In genomic region chr2:156399950-156400703, GRCh38 we compare ENCODE assay signal across 1 cellular context.
TF ChIP-seq lines count a peak whose summit lies in the region.

No MANE protein-coding gene starts in this region.

TF ChIP-seq in HepG2, 621 proteins besides CTCF, POLR2A, EP300 and RAD21 (continued from another document and continues in another):
- TF ChIP-seq PRDM15 (CRISPR knock-in tag; IDR thresholded peaks at IDR 0.05) = peak; percentile 75
- no peak for TF ChIP-seq NCOR1 (IDR thresholded peaks at IDR 0.05; ENCODE audit: borderline replicate concordance, low read length)
- no peak for TF ChIP-seq ZNF672 (CRISPR knock-in tag; IDR thresholded peaks at IDR 0.05)
- TF ChIP-seq ZNF430 (CRISPR knock-in tag; IDR thresholded peaks at IDR 0.05) = no peak
- no peak for TF ChIP-seq ZNF326 (CRISPR knock-in tag; IDR thresholded peaks at IDR 0.05; ENCODE audit: borderline replicate concordance)
- TF ChIP-seq MXI1 (IDR thresholded peaks at IDR 0.05; ENCODE audit: borderline replicate concordance, low read depth, low read length) = no peak
- TF ChIP-seq REXO4 (CRISPR knock-in tag; IDR thresholded peaks at IDR 0.05; ENCODE audit: borderline replicate concordance) = no peak
- no peak for TF ChIP-seq SUZ12 (IDR thresholded peaks at IDR 0.05; ENCODE audit: low read depth, low read length)
- TF ChIP-seq MIXL1 (CRISPR knock-in tag; IDR thresholded peaks at IDR 0.05) = no peak
- TF ChIP-seq ZNF232 (CRISPR knock-in tag; IDR thresholded peaks at IDR 0.05; ENCODE audit: borderline replicate concordance) = 0 out of 2 replicates have a peak, but pooled peaks have one; percentile 16
- TF ChIP-seq ZC3H4 (CRISPR knock-in tag; IDR thresholded peaks at IDR 0.05; ENCODE audit: borderline replicate concordance) = no peak
- TF ChIP-seq ZNF142 (CRISPR knock-in tag; IDR thresholded peaks at IDR 0.05) = peak; percentile 54; the same call in 1 of the 2 replicates
- TF ChIP-seq ZBTB49 (CRISPR knock-in tag; IDR thresholded peaks at IDR 0.05; ENCODE audit: borderline replicate concordance) = no peak
- TF ChIP-seq ARID4A (CRISPR knock-in tag; IDR thresholded peaks at IDR 0.05; ENCODE audit: borderline replicate concordance) = no peak
- no peak for TF ChIP-seq ZNF597 (CRISPR knock-in tag; IDR thresholded peaks at IDR 0.05)
- TF ChIP-seq ARNT2 (CRISPR knock-in tag; IDR thresholded peaks at IDR 0.05; ENCODE audit: low read depth) = peak; percentile 75; the same call in 1 of the 2 replicates
- peak; percentile 44; the same call in 1 of the 2 replicates for TF ChIP-seq MYC (CRISPR knock-in tag; IDR thresholded peaks at IDR 0.05; ENCODE audit: borderline replicate concordance)
- no peak for TF ChIP-seq BCL6 (CRISPR knock-in tag; IDR thresholded peaks at IDR 0.05)
- no peak for TF ChIP-seq ZNF589 (CRISPR knock-in tag; conservative IDR thresholded peaks at IDR 0.05)
- TF ChIP-seq DMTF1 (CRISPR knock-in tag; IDR thresholded peaks at IDR 0.05) = no peak
- peak; percentile 61; the same call in 1 of the 2 replicates for TF ChIP-seq ZNF678 (CRISPR knock-in tag; IDR thresholded peaks at IDR 0.05)
- no peak for TF ChIP-seq ZNF784 (CRISPR knock-in tag; IDR thresholded peaks at IDR 0.05; ENCODE audit: borderline replicate concordance)
- no peak for TF ChIP-seq NFE2L2 (IDR thresholded peaks at IDR 0.05; ENCODE audit: low read length)
- no peak for TF ChIP-seq ZNF414 (CRISPR knock-in tag; IDR thresholded peaks at IDR 0.05)
- TF ChIP-seq TFDP2 (CRISPR knock-in tag; IDR thresholded peaks at IDR 0.05) = no peak; the same call in 1 of the 2 replicates
- 0 out of 2 replicates have a peak, but pooled peaks have one; percentile 31 for TF ChIP-seq ZNF644 (CRISPR knock-in tag; IDR thresholded peaks at IDR 0.05; ENCODE audit: low read depth)
- no peak for TF ChIP-seq IRF9 (CRISPR knock-in tag; IDR thresholded peaks at IDR 0.05; ENCODE audit: borderline replicate concordance)
- TF ChIP-seq ESRRA (CRISPR knock-in tag; IDR thresholded peaks at IDR 0.05; ENCODE audit: low read depth) = no peak
- TF ChIP-seq ZNF816 (CRISPR knock-in tag; IDR thresholded peaks at IDR 0.05; ENCODE audit: borderline replicate concordance) = no peak
- no peak for TF ChIP-seq PCBP2 (optimal IDR thresholded peaks at IDR 0.05; ENCODE audit: low read depth, low read length, poor library complexity, severe bottlenecking)
